21 cellular contexts compared by ENCODE assay signal in genomic region chr7:157775560-157776332, GRCh38.
DNase-seq lines count a peak whose midpoint lies in the region; ATAC-seq and TF ChIP-seq lines count a peak whose summit lies in the region.
"Had no signal": no experiment of that assay in that cellular context is flagged by ENCODE, and none has a peak within 500 bp of the region (broad histone marks: within the 10 kb centered on the region; RNA-seq: fewer than 3 reads in every experiment).

No MANE protein-coding gene starts in this region.

- H3K27ac ChIP-seq in naive thymus-derived CD4-positive, alpha-beta T cell (ENCODE audit: low read depth, low read length), result no peak overlapping the region
- H3K27ac ChIP-seq in Peyer's patch, result no peak overlapping the region
- H3K27ac ChIP-seq: C4-2B, KMS-11, SJSA1 had no signal

- no peak overlapping the region for H3K4me3 ChIP-seq in naive thymus-derived CD4-positive, alpha-beta T cell (ENCODE audit: low read length)
- no peak overlapping the region for H3K4me3 ChIP-seq in Peyer's patch
- H3K4me3 ChIP-seq: SJSA1 had no signal

- peak; percentile 12 for DNase-seq in activated CD8-positive, alpha-beta T cell treated with anti-CD3 and anti-CD28 coated beads for 36 hours
- no peak for DNase-seq in activated CD8-positive, alpha-beta T cell treated with anti-CD3 and anti-CD28 coated beads, Interleukin-2, amount 10 ng/mL, durations not matched to agents 7 days and 5 days
- DNase-seq in naive thymus-derived CD4-positive, alpha-beta T cell, result no peak
- DNase-seq in stimulated activated naive CD8-positive, alpha-beta T cell treated with anti-CD3 and anti-CD28 coated beads, Interleukin-15, Interleukin-2, amounts not matched to agents 100 U/mL and 50 U/mL, for 24 hours, result no peak
- no peak for DNase-seq in activated CD4-positive, alpha-beta T cell treated with anti-CD3 and anti-CD28 coated beads, Interleukin-2, amount 50 U/mL, for 1 hour
- no peak for DNase-seq in Peyer's patch
- no peak for DNase-seq in sciatic nerve (ENCODE audit: low spot score)
- DNase-seq: 8988T, Calu3, HFFc6, NCI-H1105, NCI-H146, NCI-H2029, NCI-H226, NCI-H510A treated with DMSO at 0.1 percent for 48 hours, NCI-H748 treated with DMSO at 0.1 percent for 48 hours had no signal

- TF ChIP-seq RAD21 in Ishikawa (IDR thresholded peaks at IDR 0.05; ENCODE audit: low read depth), result no peak

- POLR2A ChIA-PET in activated CD8-positive, alpha-beta T cell treated with anti-CD3 and anti-CD28 coated beads for 36 hours (lab: Charles Lee), result no interaction called here
- POLR2A ChIA-PET in activated CD8-positive, alpha-beta T cell treated with anti-CD3 and anti-CD28 coated beads, Interleukin-2, amount 10 ng/mL, durations not matched to agents 7 days and 5 days (lab: Charles Lee), result no interaction called here
- POLR2A ChIA-PET in naive thymus-derived CD4-positive, alpha-beta T cell (lab: Charles Lee), result no interaction called here

- no peaks in the 10 kb centered on the region for H3K36me3 ChIP-seq in naive thymus-derived CD4-positive, alpha-beta T cell (ENCODE audit: control insufficient read depth in 2 of 3, insufficient read depth in 3 of 3, low read length in 3 of 3)
- H3K36me3 ChIP-seq in Peyer's patch, result no peaks in the 10 kb centered on the region
- H3K36me3 ChIP-seq: SJSA1 had no signal

- H3K4me3 Mint-ChIP-seq in activated CD8-positive, alpha-beta T cell treated with anti-CD3 and anti-CD28 coated beads for 36 hours, result no peak overlapping the region
- H3K4me3 Mint-ChIP-seq in activated CD8-positive, alpha-beta T cell treated with anti-CD3 and anti-CD28 coated beads, Interleukin-2, amount 10 ng/mL, durations not matched to agents 7 days and 5 days, result no peak overlapping the region
- no peak overlapping the region for H3K4me3 Mint-ChIP-seq in naive thymus-derived CD4-positive, alpha-beta T cell
- H3K4me3 Mint-ChIP-seq: CD8-positive, alpha-beta memory T cell; HFFc6 had no signal

- ATAC-seq in activated CD8-positive, alpha-beta T cell treated with anti-CD3 and anti-CD28 coated beads for 36 hours, result peak; percentile 30
- no peak for ATAC-seq in activated CD8-positive, alpha-beta T cell treated with anti-CD3 and anti-CD28 coated beads, Interleukin-2, amount 10 ng/mL, durations not matched to agents 7 days and 5 days
- ATAC-seq in naive thymus-derived CD4-positive, alpha-beta T cell, result peak; percentile 36
- ATAC-seq in stimulated activated naive CD8-positive, alpha-beta T cell treated with anti-CD3 and anti-CD28 coated beads, Interleukin-15, Interleukin-2, amounts not matched to agents 100 U/mL and 50 U/mL, for 24 hours, result peak; percentile 30
- no peak for ATAC-seq in sciatic nerve

- no peak for TF ChIP-seq EP300 in Ishikawa (IDR thresholded peaks at IDR 0.05; ENCODE audit: borderline replicate concordance)

- peaks cover 6% of the 10 kb centered on the region for H3K9me3 Mint-ChIP-seq in activated CD8-positive, alpha-beta T cell treated with anti-CD3 and anti-CD28 coated beads for 36 hours
- no peaks in the 10 kb centered on the region for H3K9me3 Mint-ChIP-seq in activated CD8-positive, alpha-beta T cell treated with anti-CD3 and anti-CD28 coated beads, Interleukin-2, amount 10 ng/mL, durations not matched to agents 7 days and 5 days (ENCODE audit: insufficient read depth)
- H3K9me3 Mint-ChIP-seq in naive thymus-derived CD4-positive, alpha-beta T cell, result peaks cover 0 to 8% (median 6%) of the 10 kb centered on the region in 11 donors

- CTCF ChIA-PET in activated CD8-positive, alpha-beta T cell treated with anti-CD3 and anti-CD28 coated beads for 36 hours (lab: Charles Lee), result no interaction called here
- CTCF ChIA-PET in activated CD8-positive, alpha-beta T cell treated with anti-CD3 and anti-CD28 coated beads, Interleukin-2, amount 10 ng/mL, durations not matched to agents 7 days and 5 days (lab: Charles Lee), result no interaction called here
- CTCF ChIA-PET in naive thymus-derived CD4-positive, alpha-beta T cell (lab: Charles Lee), result no interaction called here

- H3K27me3 ChIP-seq in naive thymus-derived CD4-positive, alpha-beta T cell (ENCODE audit: control insufficient read depth in 2 of 2, insufficient read depth in 2 of 2, low read length in 2 of 2), result no peaks in the 10 kb centered on the region
- no peaks in the 10 kb centered on the region for H3K27me3 ChIP-seq in Peyer's patch
- H3K27me3 ChIP-seq: SJSA1 had no signal

- no peaks in the 10 kb centered on the region for H3K36me3 Mint-ChIP-seq in activated CD8-positive, alpha-beta T cell treated with anti-CD3 and anti-CD28 coated beads for 36 hours (ENCODE audit: low read depth)
- no peaks in the 10 kb centered on the region for H3K36me3 Mint-ChIP-seq in activated CD8-positive, alpha-beta T cell treated with anti-CD3 and anti-CD28 coated beads, Interleukin-2, amount 10 ng/mL, durations not matched to agents 7 days and 5 days (ENCODE audit: low read depth)
- peaks cover 0 to 14% (median 11%) of the 10 kb centered on the region in 5 donors for H3K36me3 Mint-ChIP-seq in naive thymus-derived CD4-positive, alpha-beta T cell

- peaks cover 17% of the 10 kb centered on the region for H3K27me3 Mint-ChIP-seq in activated CD8-positive, alpha-beta T cell treated with anti-CD3 and anti-CD28 coated beads for 36 hours
- peaks cover 3% of the 10 kb centered on the region for H3K27me3 Mint-ChIP-seq in activated CD8-positive, alpha-beta T cell treated with anti-CD3 and anti-CD28 coated beads, Interleukin-2, amount 10 ng/mL, durations not matched to agents 7 days and 5 days (ENCODE audit: low read depth)
- peaks cover 3 to 20% (median 17%) of the 10 kb centered on the region in 5 donors for H3K27me3 Mint-ChIP-seq in naive thymus-derived CD4-positive, alpha-beta T cell

- no peak for TF ChIP-seq POLR2A in Peyer's patch (IDR thresholded peaks at IDR 0.05)

- H3K9me3 ChIP-seq in naive thymus-derived CD4-positive, alpha-beta T cell (ENCODE audit: control insufficient read depth in 2 of 3, low read length in 3 of 3), result peaks cover 0 to 2% (median 0%) of the 10 kb centered on the region in 3 experiments
- H3K9me3 ChIP-seq in Peyer's patch, result peaks cover 0 to 4% (median 2%) of the 10 kb centered on the region in 4 donors

- no peak overlapping the region for H3K27ac Mint-ChIP-seq in activated CD8-positive, alpha-beta T cell treated with anti-CD3 and anti-CD28 coated beads for 36 hours
- H3K27ac Mint-ChIP-seq in activated CD8-positive, alpha-beta T cell treated with anti-CD3 and anti-CD28 coated beads, Interleukin-2, amount 10 ng/mL, durations not matched to agents 7 days and 5 days, result no peak overlapping the region
- H3K27ac Mint-ChIP-seq in naive thymus-derived CD4-positive, alpha-beta T cell, result no peak overlapping the region
- H3K27ac Mint-ChIP-seq: CD8-positive, alpha-beta memory T cell; HFFc6 had no signal

- no peak for TF ChIP-seq CTCF in activated CD8-positive, alpha-beta T cell treated with anti-CD3 and anti-CD28 coated beads for 36 hours (IDR thresholded peaks at IDR 0.05)
- no peak for TF ChIP-seq CTCF in Peyer's patch (IDR thresholded peaks at IDR 0.05)

- H3K4me1 Mint-ChIP-seq in activated CD8-positive, alpha-beta T cell treated with anti-CD3 and anti-CD28 coated beads for 36 hours (ENCODE audit: low read depth), result no peaks in the 10 kb centered on the region
- H3K4me1 Mint-ChIP-seq in activated CD8-positive, alpha-beta T cell treated with anti-CD3 and anti-CD28 coated beads, Interleukin-2, amount 10 ng/mL, durations not matched to agents 7 days and 5 days (ENCODE audit: low read depth), result no peaks in the 10 kb centered on the region
- peaks cover 0 to 22% (median 0%) of the 10 kb centered on the region in 7 donors for H3K4me1 Mint-ChIP-seq in naive thymus-derived CD4-positive, alpha-beta T cell
- H3K4me1 Mint-ChIP-seq: CD8-positive, alpha-beta memory T cell had no signal

- intact Hi-C loops in activated CD8-positive, alpha-beta T cell treated with anti-CD3 and anti-CD28 coated beads for 36 hours (cut with micrococcal nuclease), result no loop called here
- intact Hi-C loops in naive thymus-derived CD4-positive, alpha-beta T cell (cut with micrococcal nuclease), result no loop called here
- intact Hi-C loops in sciatic nerve (cut with DNase I), result no loop called here

- H3K4me1 ChIP-seq in naive thymus-derived CD4-positive, alpha-beta T cell (ENCODE audit: control insufficient read depth in 2 of 2, insufficient read depth in 2 of 2, low read length in 2 of 2), result no peaks in the 10 kb centered on the region
- H3K4me1 ChIP-seq in Peyer's patch, result no peaks in the 10 kb centered on the region
- H3K4me1 ChIP-seq: SJSA1 had no signal

TF ChIP-seq in Ishikawa, 13 proteins besides CTCF, POLR2A, EP300 and RAD21 (continues in another document):
- TF ChIP-seq TCF12 (IDR thresholded peaks at IDR 0.05; ENCODE audit: low read depth) (no peak), MAX (IDR thresholded peaks at IDR 0.05) (0 out of 2 replicates have a peak, but pooled peaks have one; percentile 20), USF1 (IDR thresholded peaks at IDR 0.05) (no peak)

Comparison
In these comparisons a context has a peak if more than half of its experiments do, and no peak if none do; other contexts are left out.
1. ATAC-seq: peak in activated CD8-positive, alpha-beta T cell treated with anti-CD3 and anti-CD28 coated beads for 36 hours (single experiment), naive thymus-derived CD4-positive, alpha-beta T cell (single experiment) and stimulated activated naive CD8-positive, alpha-beta T cell treated with anti-CD3 and anti-CD28 coated beads, Interleukin-15, Interleukin-2, amounts not matched to agents 100 U/mL and 50 U/mL, for 24 hours (single experiment); none in activated CD8-positive, alpha-beta T cell treated with anti-CD3 and anti-CD28 coated beads, Interleukin-2, amount 10 ng/mL, durations not matched to agents 7 days and 5 days (single experiment) and sciatic nerve (single experiment).